In genomic region chr19:17967258-17968051, GRCh38 we compare ENCODE assay signal across 14 cellular contexts. TPM values are rescaled to one million over a fixed set of nuclear protein-coding genes. Genes with fewer than 3 reads are reported as not detected.
DNase-seq lines count a peak whose midpoint lies in the region; ATAC-seq, FAIRE-seq and TF ChIP-seq lines count a peak whose summit lies in the region.
"Had no signal": no experiment of that assay in that cellular context is flagged by ENCODE, and none has a peak within 500 bp of the region (broad histone marks: within the 10 kb centered on the region; RNA-seq: fewer than 3 reads in every experiment).

No MANE protein-coding gene starts in this region.

- H3K27me3 Mint-ChIP-seq in naive B cell: peaks cover 17 to 62% (median 46%) of the 10 kb centered on the region in 3 donors

- TF ChIP-seq EP300 in A549 (IDR thresholded peaks at IDR 0.05) (no peak), K562 (IDR thresholded peaks at IDR 0.05; ENCODE audit: low read length) (no peak)

- TF ChIP-seq POLR2A in A549 (IDR thresholded peaks at IDR 0.05; ENCODE audit: low read length) (no peak), K562 (conservative IDR thresholded peaks at IDR 0.05) (no peak)

- intact Hi-C loops in K562 (cut with micrococcal nuclease): no loop called here

- H3K4me1 ChIP-seq in A549 (peaks cover 3% of the 10 kb centered on the region; the same call in 1 of the 3 replicates), K562 (replicated peaks in 1 of 2; ENCODE audit: control insufficient read depth in 2 of 2, insufficient read depth in 2 of 2, low read length in 2 of 2) (peaks cover 12 to 41% of the 10 kb centered on the region in 2 experiments)

- in situ Hi-C loops in K562 (cut with MboI): no loop called here

- no peaks in the 10 kb centered on the region for H3K9me3 ChIP-seq in A549
- no peaks in the 10 kb centered on the region for H3K9me3 ChIP-seq in K562 (replicated peaks; ENCODE audit: control insufficient read depth, insufficient read depth, low read depth, low read length)

- H3K9ac ChIP-seq in K562 (ENCODE audit: insufficient read depth in 1 of 2, low read depth in 2 of 2, low read length in 2 of 2): peak overlapping the region in 1 of 2 experiments; percentile 90; a peak in 2 of 4 replicates

- BruUV-seq in K562 (replicated peaks; lab: Mats Ljungman, UMichigan): no TSS peak

- ATAC-seq in A549 (no peak), K562 (no peak), naive B cell (ENCODE audit: low read depth in 2 of 2) (peak in 1 of 2 donors; percentile 21), HG03565 (IDR thresholded peaks at IDR 0.05; ENCODE audit: unreplicated experiment) (no peak)

- H3K27ac ChIP-seq in A549 (peak overlapping the region; percentile 58 to 80; a peak in 4 of 6 replicates), K562 (ENCODE audit: extremely low read depth, low read depth, low read length) (no peak overlapping the region)

- no peaks in the 10 kb centered on the region for H3K9me1 ChIP-seq in K562 (ENCODE audit: control insufficient read depth, insufficient read depth, low read length)

- peak overlapping the region; percentile 57; the same call in 1 of the 2 replicates for H2AFZ ChIP-seq in K562 (ENCODE audit: low read depth, low read length)

- TF ChIP-seq CTCF in A549 (IDR thresholded peaks at IDR 0.05) (no peak), D721Med (IDR thresholded peaks at IDR 0.05; ENCODE audit: insufficient read depth, missing control alignments) (no peak), K562 (IDR thresholded peaks at IDR 0.05 in 2 of 3, conservative IDR thresholded peaks at IDR 0.05 in 1 of 3; ENCODE audit: insufficient read depth in 2 of 3, low read depth in 1 of 3, low read length in 3 of 3) (no peak)

- H3K27me3 ChIP-seq in K562 (ENCODE audit: control insufficient read depth in 2 of 2, insufficient read depth in 2 of 2, low read length in 2 of 2): no peaks in the 10 kb centered on the region

- no peak for DNase-seq in A549 (ENCODE audit: low read depth in 1 of 2, low spot score in 1 of 2)
- DNase-seq in D721Med (ENCODE audit: insufficient read length, low spot score): peak; percentile 19
- peak in 2 of 4 experiments; percentile 47 to 54 for DNase-seq in K562 (ENCODE audit: extremely low read depth in 1 of 4, low spot score in 3 of 4)
- DNase-seq in naive B cell: no peak
- no peak for DNase-seq in HuH-7 (ENCODE audit: low spot score)
- DNase-seq in dermis blood vessel endothelial cell: no peak
- no peak for DNase-seq in GF-D8 (lab: John Stamatoyannopoulos, UW)
- DNase-seq: NCI-H1417 treated with DMSO at 0.1 percent for 48 hours; occipital lobe; stimulated activated CD4-positive, alpha-beta T cell treated with anti-CD3 and anti-CD28 coated beads, Interleukin-2, amount 100 ng/mL, for 48 hours; T-helper 2 cell had no signal

- POLR2A ChIA-PET in A549 (lab: Yijun Ruan, JAX): no interaction called here
- POLR2A ChIA-PET in K562 (lab: Yijun Ruan, JAX): no interaction called here

- H4K20me1 ChIP-seq in K562 (replicated peaks; ENCODE audit: control insufficient read depth, insufficient read depth, low read length): no peaks in the 10 kb centered on the region

- H3K36me3 Mint-ChIP-seq in naive B cell: peaks cover 0 to 6% of the 10 kb centered on the region in 2 donors

- H3K27ac Mint-ChIP-seq in naive B cell: no peak overlapping the region

- H3K4me3 Mint-ChIP-seq in naive B cell: peak overlapping the region in 7 of 8 donors; percentile 52 to 85 (median 77)

- H3K4me3 ChIP-seq in A549 (peak overlapping the region; percentile 57), K562 (peak overlapping the region; percentile 36)

- TF ChIP-seq RAD21 in A549 (conservative IDR thresholded peaks at IDR 0.05 in 1 of 2, IDR thresholded peaks at IDR 0.05 in 1 of 2) (no peak), K562 (CRISPR knock-in tag; conservative IDR thresholded peaks at IDR 0.05 in 1 of 2, IDR thresholded peaks at IDR 0.05 in 1 of 2) (no peak)

- H3K4me2 ChIP-seq in A549 (peak overlapping the region; percentile 98), K562 (ENCODE audit: insufficient read depth, low read length) (peak overlapping the region; percentile 69)

- H3K4me1 Mint-ChIP-seq in naive B cell: peaks cover 13 to 26% (median 18%) of the 10 kb centered on the region in 3 donors

- WGBS in A549 (ENCODE audit: missing lambda C conversion rate): 33% methylated on average over 6 of the region's 35 CpGs
- 40% methylated on average over 13 of the region's 35 CpGs for WGBS in K562 (ENCODE audit: insufficient coverage, low coverage, missing lambda C conversion rate)

- H3K79me2 ChIP-seq in K562 (ENCODE audit: control insufficient read depth, insufficient read depth, low read length): no peaks in the 10 kb centered on the region

- peaks cover 0 to 2% (median 0%) of the 10 kb centered on the region in 7 donors for H3K9me3 Mint-ChIP-seq in naive B cell

- no peak for FAIRE-seq in A549 (lab: Jason Lieb, UNC)
- FAIRE-seq in D721Med (lab: Jason Lieb, UNC): no peak
- no peak for FAIRE-seq in K562 (lab: Jason Lieb, UNC)
- FAIRE-seq: endometrium, islet of Langerhans had no signal

- CTCF ChIA-PET in A549 (lab: Yijun Ruan, JAX) (interaction anchor here (1.6 to 3.6 kb wide), 2 partner anchors 22 to 30 kb away, joined by 3 to 27 read pairs; no protein-coding TSS in a partner anchor), K562 (lab: Yijun Ruan, JAX; ENCODE audit: low intra/inter-chr PET ratio) (no interaction called here)

- H3K36me3 ChIP-seq in K562 (ENCODE audit: control insufficient read depth, insufficient read depth, low read length): no peaks in the 10 kb centered on the region

RNA-seq across cellular contexts. Expression of gene KCNN1, which starts 0.5 kb away (rescaled TPM):
- polyA plus RNA-seq in A549 (2011; rRNA removed): 0.20 and 0.43 TPM in 2 replicates
- 0.62 and 0.69 TPM in 2 replicates for polyA plus RNA-seq in A549 (2012; cell fraction: cytosol; rRNA removed)
- polyA plus RNA-seq in A549 (2012; cell fraction: nucleus; rRNA removed): 0.28 and 0.89 TPM in 2 replicates
- polyA plus RNA-seq in A549 (2017; fragmentation: RNase III; extraction: RNeasy Plus Mini Kit Qiagen cat#74134 plus additional on column Dnase treatment): 0.56 to 0.85 TPM (median 0.69 TPM) in 3 replicates
- 0.37 and 0.63 TPM in 2 replicates for polyA minus RNA-seq in A549 (2011; rRNA and poly(A)+ RNA removed)
- total RNA-seq in K562 (2011; cell fraction: chromatin; rRNA removed; ENCODE audit: low replicate concordance): 1.2 and 3.6 TPM in 2 replicates
- 2.8 TPM in 2 replicates for total RNA-seq in K562 (2011; cell fraction: nucleolus; rRNA removed)
- 1.5 and 2.7 TPM in 2 replicates for total RNA-seq in K562 (2011; cell fraction: nucleoplasm; rRNA removed)
- 1.4 and 5.2 TPM in 2 replicates for total RNA-seq in K562 (2014; rRNA removed)
- total RNA-seq in K562 (2014; rRNA removed; fragmentation: Illumina TruSeq; extraction: Trizol): 0.22 and 0.33 TPM in 2 replicates
- 0.72 and 0.98 TPM in 2 replicates for total RNA-seq in K562 (2015; rRNA removed; fragmentation: Illumina TruSeq; extraction: Trizol)
- 4.7 and 6.2 TPM in 2 replicates for total RNA-seq in K562 (2021)
- polyA plus RNA-seq in K562 (2011; rRNA removed): 1.4 and 2.9 TPM in 2 replicates
- 4.5 and 7.9 TPM in 2 replicates for polyA plus RNA-seq in K562 (2011; cell fraction: cytosol; rRNA removed)
- polyA plus RNA-seq in K562 (2011; cell fraction: nucleus; rRNA removed): 2.2 and 3.5 TPM in 2 replicates
- 2.7 and 5.0 TPM in 2 replicates for polyA plus RNA-seq in K562 (2012)
- polyA plus RNA-seq in K562 (2014; fragmentation: Illumina TruSeq; extraction: Trizol): 0.25 and 1.1 TPM in 2 replicates
- under 1 TPM; 0.01 to 0.04 TPM for polyA plus RNA-seq in K562 (2014; fragmentation: Nextera tagmentation; extraction: Ambion mirVana)
- 1.3 and 3.2 TPM in 2 replicates for polyA plus RNA-seq in K562 (2014; rRNA removed)
- 1.2 and 1.5 TPM in 2 replicates for polyA minus RNA-seq in K562 (2011; rRNA and poly(A)+ RNA removed)
- 3.6 and 4.8 TPM in 2 replicates for polyA minus RNA-seq in K562 (2011; cell fraction: cytosol; rRNA and poly(A)+ RNA removed)
- 2.2 and 2.4 TPM in 2 replicates for polyA minus RNA-seq in K562 (2011; cell fraction: nucleus; rRNA and poly(A)+ RNA removed)
- under 1 TPM in 1 of 6 donors, not detected in 5; 0.27 TPM for polyA plus RNA-seq in naive B cell (ENCODE audit: low read depth in 6 of 6)
- total RNA-seq in dermis blood vessel endothelial cell: under 0.01 and 0.42 TPM in 2 replicates

RNA-seq across cellular contexts. Expression of gene CCDC124, which starts 34.6 kb away (rescaled TPM):
- polyA plus RNA-seq in A549 (2011; rRNA removed) (20.8 and 35.4 TPM in 2 replicates), A549 (2017; fragmentation: RNase III; extraction: RNeasy Plus Mini Kit Qiagen cat#74134 plus additional on column Dnase treatment) (113 to 123 TPM (median 116 TPM) in 3 replicates), K562 (2011; rRNA removed) (38.0 and 40.1 TPM in 2 replicates), K562 (2014; fragmentation: Illumina TruSeq; extraction: Trizol) (28.1 and 97.0 TPM in 2 replicates), K562 (2014; fragmentation: Nextera tagmentation; extraction: Ambion mirVana) (10 to 100 TPM in 1 of 2 experiments, 1 to 10 TPM in 1; 6.6 to 19.4 TPM), K562 (2014; rRNA removed) (213 and 234 TPM in 2 replicates), naive B cell (ENCODE audit: low read depth in 6 of 6) (10 to 100 TPM; 29.7 to 47.4 (median 32.6) TPM)
- 175 and 186 TPM in 2 replicates for polyA plus RNA-seq in A549 (2012; cell fraction: cytosol; rRNA removed)
- 127 and 154 TPM in 2 replicates for polyA plus RNA-seq in A549 (2012; cell fraction: nucleus; rRNA removed)
- polyA minus RNA-seq in A549 (2011; rRNA and poly(A)+ RNA removed): 3.9 and 10.2 TPM in 2 replicates
- total RNA-seq in K562 (2011; cell fraction: chromatin; rRNA removed; ENCODE audit: low replicate concordance): 16.5 and 44.8 TPM in 2 replicates
- total RNA-seq in K562 (2011; cell fraction: nucleolus; rRNA removed): 48.6 and 53.7 TPM in 2 replicates
- 28.2 and 35.4 TPM in 2 replicates for total RNA-seq in K562 (2011; cell fraction: nucleoplasm; rRNA removed)
- total RNA-seq in K562 (2014; rRNA removed) (150 and 197 TPM in 2 replicates), K562 (2014; rRNA removed; fragmentation: Illumina TruSeq; extraction: Trizol) (4.1 and 5.8 TPM in 2 replicates), K562 (2015; rRNA removed; fragmentation: Illumina TruSeq; extraction: Trizol) (38.5 and 40.5 TPM in 2 replicates), K562 (2021) (145 and 149 TPM in 2 replicates), dermis blood vessel endothelial cell (24.8 and 58.4 TPM in 2 replicates)
- 63.8 and 189 TPM in 2 replicates for polyA plus RNA-seq in K562 (2011; cell fraction: cytosol; rRNA removed)
- polyA plus RNA-seq in K562 (2011; cell fraction: nucleus; rRNA removed): 31.4 and 62.8 TPM in 2 replicates
- 66.3 and 130 TPM in 2 replicates for polyA plus RNA-seq in K562 (2012)
- polyA minus RNA-seq in K562 (2011; rRNA and poly(A)+ RNA removed): 7.0 and 9.2 TPM in 2 replicates
- 24.4 and 37.9 TPM in 2 replicates for polyA minus RNA-seq in K562 (2011; cell fraction: cytosol; rRNA and poly(A)+ RNA removed)
- 10.2 and 13.8 TPM in 2 replicates for polyA minus RNA-seq in K562 (2011; cell fraction: nucleus; rRNA and poly(A)+ RNA removed)

RNA-seq across cellular contexts. Expression of gene ARRDC2, which starts 40.5 kb away (rescaled TPM):
- polyA plus RNA-seq in A549 (2011; rRNA removed) (11.2 and 14.5 TPM in 2 replicates), A549 (2017; fragmentation: RNase III; extraction: RNeasy Plus Mini Kit Qiagen cat#74134 plus additional on column Dnase treatment) (14.8 to 15.2 TPM (median 15.0 TPM) in 3 replicates), K562 (2011; rRNA removed) (11.5 and 15.2 TPM in 2 replicates), K562 (2014; fragmentation: Illumina TruSeq; extraction: Trizol) (12.7 and 15.6 TPM in 2 replicates), K562 (2014; fragmentation: Nextera tagmentation; extraction: Ambion mirVana) (1 to 10 TPM; 1.9 to 2.7 TPM), K562 (2014; rRNA removed) (25.7 and 25.8 TPM in 2 replicates), naive B cell (ENCODE audit: low read depth in 6 of 6) (100 to 1,000 TPM in 1 of 6 donors, 10 to 100 TPM in 5; 47.7 to 110 (median 50.8) TPM)
- polyA plus RNA-seq in A549 (2012; cell fraction: cytosol; rRNA removed): 20.2 and 31.4 TPM in 2 replicates
- 59.5 and 87.8 TPM in 2 replicates for polyA plus RNA-seq in A549 (2012; cell fraction: nucleus; rRNA removed)
- 5.6 and 7.9 TPM in 2 replicates for polyA minus RNA-seq in A549 (2011; rRNA and poly(A)+ RNA removed)
- 23.6 and 51.1 TPM in 2 replicates for total RNA-seq in K562 (2011; cell fraction: chromatin; rRNA removed; ENCODE audit: low replicate concordance)
- 35.1 and 37.9 TPM in 2 replicates for total RNA-seq in K562 (2011; cell fraction: nucleolus; rRNA removed)
- total RNA-seq in K562 (2011; cell fraction: nucleoplasm; rRNA removed): 17.8 and 21.5 TPM in 2 replicates
- total RNA-seq in K562 (2014; rRNA removed) (25.6 and 25.9 TPM in 2 replicates), K562 (2014; rRNA removed; fragmentation: Illumina TruSeq; extraction: Trizol) (12.2 and 13.1 TPM in 2 replicates), K562 (2015; rRNA removed; fragmentation: Illumina TruSeq; extraction: Trizol) (16.0 and 16.1 TPM in 2 replicates), K562 (2021) (23.3 and 27.4 TPM in 2 replicates), dermis blood vessel endothelial cell (68.7 and 107 TPM in 2 replicates)
- 9.5 and 28.8 TPM in 2 replicates for polyA plus RNA-seq in K562 (2011; cell fraction: cytosol; rRNA removed)
- polyA plus RNA-seq in K562 (2011; cell fraction: nucleus; rRNA removed): 18.6 and 37.6 TPM in 2 replicates
- 13.2 and 16.4 TPM in 2 replicates for polyA plus RNA-seq in K562 (2012)
- 4.2 and 6.4 TPM in 2 replicates for polyA minus RNA-seq in K562 (2011; rRNA and poly(A)+ RNA removed)
- 10.2 and 11.2 TPM in 2 replicates for polyA minus RNA-seq in K562 (2011; cell fraction: cytosol; rRNA and poly(A)+ RNA removed)
- 10.5 and 11.0 TPM in 2 replicates for polyA minus RNA-seq in K562 (2011; cell fraction: nucleus; rRNA and poly(A)+ RNA removed)
